Comparison of ENCODE assay signal across 9 cellular contexts in the genomic region with DNA sequence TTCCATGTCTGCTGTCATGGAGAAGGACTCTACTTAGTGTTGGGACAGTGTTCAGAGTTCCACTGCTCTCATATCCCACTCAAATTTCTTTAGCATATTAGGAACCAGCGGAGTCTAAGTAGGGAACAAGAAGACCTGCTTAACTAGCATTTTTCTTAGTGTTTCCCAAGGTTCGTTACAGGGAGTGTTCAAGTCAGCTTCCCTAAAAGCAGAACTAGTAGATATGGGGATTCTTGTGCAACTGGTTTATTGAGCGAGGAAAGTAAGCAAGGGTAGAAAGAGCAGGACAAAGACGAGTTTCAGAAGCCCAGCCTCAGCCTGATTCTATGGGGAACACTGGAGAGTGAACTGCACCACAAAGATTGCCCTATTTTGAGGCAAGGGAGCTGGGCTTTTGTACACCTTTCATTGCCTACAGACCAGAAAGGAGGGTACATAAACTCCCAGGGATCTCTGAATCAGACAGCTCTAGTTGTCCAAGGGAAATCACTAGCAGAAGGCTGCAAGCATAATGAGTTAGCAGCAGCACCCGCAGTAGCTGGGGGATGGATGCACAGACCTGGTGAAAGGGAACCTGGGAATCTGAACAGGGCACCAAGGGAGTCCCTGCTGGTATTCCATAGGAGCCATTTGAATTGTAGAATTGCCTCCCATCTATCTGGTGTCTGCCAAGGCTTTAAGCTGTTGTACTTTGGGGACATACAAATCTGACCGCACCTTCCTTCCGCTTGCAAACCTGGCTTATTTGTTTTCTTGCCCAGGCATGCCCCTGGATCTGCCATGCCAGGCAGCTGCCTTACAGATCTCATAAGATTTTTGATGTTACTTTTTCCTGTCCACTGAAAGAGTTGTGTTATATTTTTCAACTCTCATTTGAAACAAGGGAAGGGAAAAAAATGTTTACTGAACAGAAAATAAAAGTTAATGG. TPM values are rescaled to one million over a fixed set of nuclear protein-coding genes. Genes with fewer than 3 reads are reported as not detected.
DNase-seq lines count a peak whose midpoint lies in the region; ATAC-seq and TF ChIP-seq lines count a peak whose summit lies in the region.
"Had no signal": no experiment of that assay in that cellular context is flagged by ENCODE, and none has a peak within 500 bp of the region (broad histone marks: within the 10 kb centered on the region; RNA-seq: fewer than 3 reads in every experiment).

No MANE protein-coding gene starts in this region.

- H3K4me3 Mint-ChIP-seq in endothelial cell (ENCODE audit: unreplicated experiment), result no peak overlapping the region

- 58% methylated on average over 7 of the region's 7 CpGs for WGBS in suprapubic skin

- no peak overlapping the region for H3K4me3 ChIP-seq in suprapubic skin
- H3K4me3 ChIP-seq: vagina had no signal

- H3K27me3 ChIP-seq in suprapubic skin, result no peaks in the 10 kb centered on the region
- H3K27me3 ChIP-seq: vagina had no signal

- TF ChIP-seq EP300 in suprapubic skin (IDR thresholded peaks at IDR 0.05), result no peak

- H3K27ac ChIP-seq in suprapubic skin, result peak overlapping the region; percentile 46
- H3K27ac ChIP-seq in substantia nigra (ENCODE audit: low read depth, low read length, poor library complexity, severe bottlenecking), result no peak overlapping the region
- H3K27ac ChIP-seq: vagina had no signal

- H3K4me1 ChIP-seq in suprapubic skin, result peaks cover 47% of the 10 kb centered on the region

- H3K9me3 ChIP-seq in suprapubic skin, result no peaks in the 10 kb centered on the region
- H3K9me3 ChIP-seq: vagina had no signal

- H3K4me1 Mint-ChIP-seq in endothelial cell (ENCODE audit: unreplicated experiment), result peaks cover 47% of the 10 kb centered on the region

- H3K9me3 Mint-ChIP-seq in endothelial cell (ENCODE audit: unreplicated experiment), result no peaks in the 10 kb centered on the region

- no peaks in the 10 kb centered on the region for H3K36me3 ChIP-seq in suprapubic skin
- H3K36me3 ChIP-seq: vagina had no signal

- no peak for TF ChIP-seq POLR2A in suprapubic skin (IDR thresholded peaks at IDR 0.05)

- H3K27me3 Mint-ChIP-seq in endothelial cell (ENCODE audit: unreplicated experiment), result peaks cover 8% of the 10 kb centered on the region

- H3K27ac Mint-ChIP-seq in endothelial cell (ENCODE audit: unreplicated experiment), result peak overlapping the region; percentile 69

- ATAC-seq in HG02870 (IDR thresholded peaks at IDR 0.05; ENCODE audit: unreplicated experiment), result no peak

- peak; percentile 45 for DNase-seq in activated CD8-positive, alpha-beta memory T cell treated with anti-CD3 and anti-CD28 coated beads for 24 hours
- no peak for DNase-seq in activated CD8-positive, alpha-beta memory T cell treated with anti-CD3 and anti-CD28 coated beads, Interleukin-2, amount 50 U/mL, for 48 hours
- peak; percentile 96 for DNase-seq in NOMO-1 treated with DMSO at 0.1 percent for 48 hours (lab: John Stamatoyannopoulos, UW; ENCODE audit: unreplicated experiment)
- no peak for DNase-seq in endothelial cell (ENCODE audit: low spot score)
- DNase-seq in suprapubic skin (ENCODE audit: low spot score in 2 of 2), result no peak
- no peak for DNase-seq in epidermal melanocyte (ENCODE audit: insufficient read length, low spot score)
- no peak for DNase-seq in substantia nigra (lab: John Stamatoyannopoulos, UW)

- peaks cover 7% of the 10 kb centered on the region for H3K36me3 Mint-ChIP-seq in endothelial cell (ENCODE audit: low read depth, unreplicated experiment)

- TF ChIP-seq CTCF in endothelial cell (IDR thresholded peaks at IDR 0.05; ENCODE audit: unreplicated experiment) (no peak), suprapubic skin (IDR thresholded peaks at IDR 0.05) (no peak)

RNA-seq across cellular contexts. Expression of a gene that starts 15.1 kb away (rescaled TPM):
- total RNA-seq in endothelial cell (ENCODE audit: unreplicated experiment) (54.4 TPM), suprapubic skin (10 to 100 TPM in 2 of 4 donors, 1 to 10 TPM in 2; 7.5 to 14.7 (median 10.9) TPM)

Comparison
In these comparisons a context has a peak if more than half of its experiments do, and no peak if none do; other contexts are left out.
1. DNase-seq: peak in activated CD8-positive, alpha-beta memory T cell treated with anti-CD3 and anti-CD28 coated beads for 24 hours (single experiment) and NOMO-1 treated with DMSO at 0.1 percent for 48 hours (single experiment); none in activated CD8-positive, alpha-beta memory T cell treated with anti-CD3 and anti-CD28 coated beads, Interleukin-2, amount 50 U/mL, for 48 hours (single experiment), endothelial cell (single experiment), suprapubic skin (0 of 2), epidermal melanocyte (single experiment) and substantia nigra (0 of 49).